23 cellular contexts compared by ENCODE assay signal in the genomic region with DNA sequence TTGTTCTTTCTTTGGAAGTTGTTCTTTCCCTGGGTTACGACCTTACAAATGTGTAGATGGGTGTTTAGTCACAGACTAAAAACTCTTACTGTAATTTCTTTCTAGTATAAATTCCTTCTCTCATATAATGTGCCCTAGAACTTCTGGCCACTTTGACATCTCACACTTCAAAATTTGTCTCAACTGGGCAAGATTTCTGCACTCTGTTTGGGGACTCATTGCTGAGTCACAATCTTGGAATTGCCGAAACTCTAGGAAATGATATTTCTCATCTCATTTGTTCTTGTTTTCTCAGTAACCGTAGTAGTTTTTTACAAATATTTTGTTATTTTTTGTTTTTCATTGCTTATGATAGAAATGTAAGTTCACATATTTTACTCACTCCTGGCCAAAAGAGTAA.
"Had no signal": no experiment of that assay in that cellular context is flagged by ENCODE, and none has a peak within 500 bp of the region (broad histone marks: within the 10 kb centered on the region; RNA-seq: fewer than 3 reads in every experiment).

No MANE protein-coding gene starts in this region.

- DNase-seq: activated CD4-positive, alpha-beta T cell treated with anti-CD3 and anti-CD28 coated beads for 1 hour; activated CD4-positive, alpha-beta T cell treated with anti-CD3 and anti-CD28 coated beads, Interleukin-2, amount 50 U/mL, for 4 hours; activated gamma-delta T cell; effector CD8-positive, alpha-beta T cell; esophagus squamous epithelium; foreskin melanocyte; glutamatergic neuron; left lung; mammary epithelial cell; midbrain; posterior cingulate gyrus; sigmoid colon; spleen; stimulated activated CD8-positive, alpha-beta memory T cell treated with anti-CD3 and anti-CD28 coated beads, Interleukin-4, amount 100 ng/mL, for 48 hours; stimulated activated naive CD4-positive, alpha-beta T cell; tibial artery had no signal

- H3K27ac Mint-ChIP-seq: activated naive CD4-positive, alpha-beta T cell treated with anti-CD3 and anti-CD28 coated beads, Interleukin-2, amount 50 U/mL, for 24 hours; brain; dendritic cell treated with granulocyte-macrophage colony-stimulating factor and Interleukin-4, amounts not matched to agents 40 ng/mL and 50 ng/mL, for 4 days; nephron; T-helper 1 cell treated with Interleukin-12 subunit alpha and Interleukin-12 subunit beta and Interleukin-4 antibody, amounts not matched to agents 30 μg/mL and 1 μg/mL, for 36 hours had no signal

- H3K27me3 ChIP-seq: esophagus squamous epithelium, left lung, sigmoid colon, spleen, tibial artery had no signal

- H3K4me3 Mint-ChIP-seq: activated naive CD4-positive, alpha-beta T cell treated with anti-CD3 and anti-CD28 coated beads, Interleukin-2, amount 50 U/mL, for 24 hours; brain; central memory CD8-positive, alpha-beta T cell; dendritic cell treated with granulocyte-macrophage colony-stimulating factor and Interleukin-4, amounts not matched to agents 40 ng/mL and 50 ng/mL, for 4 days; nephron; T-helper 1 cell treated with Interleukin-12 subunit alpha and Interleukin-12 subunit beta and Interleukin-4 antibody, amounts not matched to agents 30 μg/mL and 1 μg/mL, for 36 hours had no signal

- H3K4me3 ChIP-seq: esophagus squamous epithelium, left lung, sigmoid colon, spleen, tibial artery had no signal

- H3K36me3 Mint-ChIP-seq: activated naive CD4-positive, alpha-beta T cell treated with anti-CD3 and anti-CD28 coated beads, Interleukin-2, amount 50 U/mL, for 24 hours; brain had no signal

- ATAC-seq: left lung had no signal

- H3K9me3 ChIP-seq: sigmoid colon, tibial artery had no signal

- H3K27me3 Mint-ChIP-seq: activated naive CD4-positive, alpha-beta T cell treated with anti-CD3 and anti-CD28 coated beads, Interleukin-2, amount 50 U/mL, for 24 hours; central memory CD8-positive, alpha-beta T cell; dendritic cell treated with granulocyte-macrophage colony-stimulating factor and Interleukin-4, amounts not matched to agents 40 ng/mL and 50 ng/mL, for 4 days had no signal

- H3K36me3 ChIP-seq: esophagus squamous epithelium, left lung, sigmoid colon, spleen, tibial artery had no signal

- H3K27ac ChIP-seq: esophagus squamous epithelium, left lung, sigmoid colon, spleen, tibial artery, VCaP had no signal

- H3K4me1 Mint-ChIP-seq: activated naive CD4-positive, alpha-beta T cell treated with anti-CD3 and anti-CD28 coated beads, Interleukin-2, amount 50 U/mL, for 24 hours; brain; central memory CD8-positive, alpha-beta T cell; nephron had no signal

- H3K4me1 ChIP-seq: esophagus squamous epithelium, left lung, spleen, tibial artery had no signal
